Comparison of ENCODE assay signal across 12 cellular contexts in genomic region chr20:32560482-32560988, GRCh38. TPM values are rescaled to one million over a fixed set of nuclear protein-coding genes. Genes with fewer than 3 reads are reported as not detected.
DNase-seq lines count a peak whose midpoint lies in the region; ATAC-seq, FAIRE-seq and TF ChIP-seq lines count a peak whose summit lies in the region.
"Had no signal": no experiment of that assay in that cellular context is flagged by ENCODE, and none has a peak within 500 bp of the region (broad histone marks: within the 10 kb centered on the region; RNA-seq: fewer than 3 reads in every experiment).

No MANE protein-coding gene starts in this region.

- FAIRE-seq in K562 (lab: Jason Lieb, UNC) (no peak), H54 (lab: Jason Lieb, UNC) (no peak)
- FAIRE-seq: colon had no signal

- peaks cover 94% of the 10 kb centered on the region for H3K79me2 ChIP-seq in K562 (ENCODE audit: control insufficient read depth, insufficient read depth, low read length)

- CTCF ChIA-PET in CD4-positive, alpha-beta T cell (lab: Charles Lee): no interaction called here
- CTCF ChIA-PET in K562 (lab: Yijun Ruan, JAX; ENCODE audit: low intra/inter-chr PET ratio): no interaction called here

- peaks cover 17 to 66% of the 10 kb centered on the region in 2 experiments for H3K4me1 ChIP-seq in K562 (replicated peaks in 1 of 2; ENCODE audit: control insufficient read depth in 2 of 2, insufficient read depth in 2 of 2, low read length in 2 of 2)
- H3K4me1 ChIP-seq: sigmoid colon had no signal

- H3K27me3 ChIP-seq in CD4-positive, alpha-beta T cell (ENCODE audit: control insufficient read depth, insufficient read depth, low read length): no peaks in the 10 kb centered on the region
- no peaks in the 10 kb centered on the region for H3K27me3 ChIP-seq in H7 (ENCODE audit: control insufficient read depth, insufficient read depth, low read length)
- no peaks in the 10 kb centered on the region for H3K27me3 ChIP-seq in K562 (ENCODE audit: control insufficient read depth in 2 of 2, insufficient read depth in 2 of 2, low read length in 2 of 2)
- H3K27me3 ChIP-seq: sigmoid colon had no signal

- no peak for TF ChIP-seq CTCF in CD4-positive, alpha-beta T cell (IDR thresholded peaks at IDR 0.05)
- TF ChIP-seq CTCF in K562 (IDR thresholded peaks at IDR 0.05 in 2 of 3, conservative IDR thresholded peaks at IDR 0.05 in 1 of 3; ENCODE audit: insufficient read depth in 2 of 3, low read depth in 1 of 3, low read length in 3 of 3) (no peak), natural killer cell (IDR thresholded peaks at IDR 0.05) (no peak)

- peak overlapping the region; percentile 30 for H3K27ac ChIP-seq in CD4-positive, alpha-beta T cell (ENCODE audit: low read depth, low read length)
- no peak overlapping the region for H3K27ac ChIP-seq in K562 (ENCODE audit: extremely low read depth, low read depth, low read length)
- H3K27ac ChIP-seq: sigmoid colon, tibial artery had no signal

- H3K36me3 ChIP-seq in H7 (replicated peaks; ENCODE audit: control insufficient read depth, insufficient read depth, low read length) (no peaks in the 10 kb centered on the region), K562 (ENCODE audit: control insufficient read depth, insufficient read depth, low read length) (peaks cover 62% of the 10 kb centered on the region; the same call in 2 of the 3 replicates)
- H3K36me3 ChIP-seq: sigmoid colon, tibial artery had no signal

- TF ChIP-seq RAD21 in K562 (CRISPR knock-in tag; conservative IDR thresholded peaks at IDR 0.05 in 1 of 2, IDR thresholded peaks at IDR 0.05 in 1 of 2): no peak

- in situ Hi-C loops in K562 (cut with MboI): no loop called here

- 0 out of 4 replicates have a peak overlapping the region, but pooled peaks of 1 of the 2 experiments have one; percentile 28 for H3K9ac ChIP-seq in K562 (ENCODE audit: insufficient read depth in 1 of 2, low read depth in 2 of 2, low read length in 2 of 2)

- peaks cover 47% of the 10 kb centered on the region for H3K36me3 Mint-ChIP-seq in CD4-positive, alpha-beta T cell (ENCODE audit: low read depth)
- H3K36me3 Mint-ChIP-seq in natural killer cell: no peaks in the 10 kb centered on the region

- H3K4me1 Mint-ChIP-seq in CD4-positive, alpha-beta T cell (ENCODE audit: low read depth): peaks cover 63% of the 10 kb centered on the region
- H3K4me1 Mint-ChIP-seq in natural killer cell: peaks cover 73 to 85% of the 10 kb centered on the region in 2 donors

- 92% methylated on average over 9 of the region's 9 CpGs for WGBS in K562 (ENCODE audit: insufficient coverage, low coverage, missing lambda C conversion rate)

- DNase-seq in CD4-positive, alpha-beta T cell: no peak
- DNase-seq in H7: peak; percentile 77
- no peak for DNase-seq in K562 (ENCODE audit: extremely low read depth in 1 of 4, low spot score in 3 of 4)
- no peak for DNase-seq in natural killer cell
- no peak for DNase-seq in H54 (ENCODE audit: insufficient read length, low spot score)
- no peak for DNase-seq in SHP77 treated with DMSO at 0.1 percent for 48 hours (lab: John Stamatoyannopoulos, UW)
- DNase-seq in DMS53 treated with DMSO at 0.1 percent for 48 hours (lab: John Stamatoyannopoulos, UW; ENCODE audit: unreplicated experiment): no peak
- DNase-seq: mesendoderm, PC-3, sigmoid colon, tibial artery had no signal

- no peaks in the 10 kb centered on the region for H3K9me3 Mint-ChIP-seq in CD4-positive, alpha-beta T cell
- H3K9me3 Mint-ChIP-seq in natural killer cell: no peaks in the 10 kb centered on the region

- no peak for TF ChIP-seq POLR2A in K562 (conservative IDR thresholded peaks at IDR 0.05)
- no peak for TF ChIP-seq POLR2A in H54 (IDR thresholded peaks at IDR 0.05; ENCODE audit: low read depth, low read length)

- H3K27me3 Mint-ChIP-seq in CD4-positive, alpha-beta T cell: no peaks in the 10 kb centered on the region
- H3K27me3 Mint-ChIP-seq in natural killer cell (ENCODE audit: low read depth in 2 of 2): no peaks in the 10 kb centered on the region

- H3K9me3 ChIP-seq in CD4-positive, alpha-beta T cell (ENCODE audit: control insufficient read depth, low read length): no peaks in the 10 kb centered on the region
- H3K9me3 ChIP-seq in K562 (replicated peaks; ENCODE audit: control insufficient read depth, insufficient read depth, low read depth, low read length): no peaks in the 10 kb centered on the region
- H3K9me3 ChIP-seq: sigmoid colon, tibial artery had no signal

- intact Hi-C loops in CD4-positive, alpha-beta T cell (cut with DNase I, micrococcal nuclease): no loop called here
- intact Hi-C loops in K562 (cut with micrococcal nuclease) (no loop called here), natural killer cell (cut with micrococcal nuclease) (no loop called here)

- BruUV-seq in K562 (replicated peaks; lab: Mats Ljungman, UMichigan): no TSS peak

- no peak overlapping the region for H3K4me2 ChIP-seq in K562 (ENCODE audit: insufficient read depth, low read length)

- H4K20me1 ChIP-seq in K562 (replicated peaks; ENCODE audit: control insufficient read depth, insufficient read depth, low read length): peaks cover 12% of the 10 kb centered on the region

- no peak overlapping the region for H2AFZ ChIP-seq in K562 (ENCODE audit: low read depth, low read length)

- no peak for TF ChIP-seq EP300 in K562 (IDR thresholded peaks at IDR 0.05; ENCODE audit: low read length)

- no peak for ATAC-seq in CD4-positive, alpha-beta T cell (ENCODE audit: poor library complexity)
- no peak for ATAC-seq in K562
- peak in 1 of 3 donors; percentile 1 for ATAC-seq in natural killer cell

- POLR2A ChIA-PET in CD4-positive, alpha-beta T cell (lab: Charles Lee): interaction anchor here (1.3 kb wide), 1 partner anchor 26 kb away, joined by 3 read pairs; no protein-coding TSS in a partner anchor
- POLR2A ChIA-PET in K562 (lab: Yijun Ruan, JAX): interaction anchor here (1.1 to 1.4 kb wide), 2 partner anchors 9 to 13 kb away, joined by 3 to 4 read pairs; no protein-coding TSS in a partner anchor

- H3K27ac Mint-ChIP-seq in CD4-positive, alpha-beta T cell: peak overlapping the region; percentile 85
- peak overlapping the region; percentile 92 to 93 for H3K27ac Mint-ChIP-seq in natural killer cell

- no peak overlapping the region for H3K4me3 Mint-ChIP-seq in CD4-positive, alpha-beta T cell
- H3K4me3 Mint-ChIP-seq in natural killer cell: peak overlapping the region; percentile 81

- H3K4me3 ChIP-seq in H7 (ENCODE audit: insufficient read depth, low read depth, low read length) (no peak overlapping the region), K562 (no peak overlapping the region)
- H3K4me3 ChIP-seq: sigmoid colon, tibial artery had no signal

- no peaks in the 10 kb centered on the region for H3K9me1 ChIP-seq in K562 (ENCODE audit: control insufficient read depth, insufficient read depth, low read length)

TF ChIP-seq in K562, 482 proteins besides CTCF, POLR2A, EP300 and RAD21:
- TF ChIP-seq, protein P1, sequence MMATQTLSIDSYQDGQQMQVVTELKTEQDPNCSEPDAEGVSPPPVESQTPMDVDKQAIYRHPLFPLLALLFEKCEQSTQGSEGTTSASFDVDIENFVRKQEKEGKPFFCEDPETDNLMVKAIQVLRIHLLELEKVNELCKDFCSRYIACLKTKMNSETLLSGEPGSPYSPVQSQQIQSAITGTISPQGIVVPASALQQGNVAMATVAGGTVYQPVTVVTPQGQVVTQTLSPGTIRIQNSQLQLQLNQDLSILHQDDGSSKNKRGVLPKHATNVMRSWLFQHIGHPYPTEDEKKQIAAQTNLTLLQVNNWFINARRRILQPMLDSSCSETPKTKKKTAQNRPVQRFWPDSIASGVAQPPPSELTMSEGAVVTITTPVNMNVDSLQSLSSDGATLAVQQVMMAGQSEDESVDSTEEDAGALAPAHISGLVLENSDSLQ (IDR thresholded peaks at IDR 0.05): peak; percentile 66
- TF ChIP-seq HNRNPK (IDR thresholded peaks at IDR 0.05; ENCODE audit: low read depth, low read length, poor library complexity, severe bottlenecking) (no peak), RBM25 (IDR thresholded peaks at IDR 0.05; ENCODE audit: low read depth, low read length, severe bottlenecking) (peak; percentile 50)

RNA-seq across cellular contexts. Expression of gene NOL4L, which starts 24.6 kb away (rescaled TPM):
- total RNA-seq in CD4-positive, alpha-beta T cell: 10 to 100 TPM; 53.1 to 55.6 TPM
- 26.6 and 28.1 TPM in 2 replicates for total RNA-seq in H7 (2014; rRNA removed; shearing (Covaris generic))
- total RNA-seq in K562 (2011; cell fraction: chromatin; rRNA removed; ENCODE audit: low replicate concordance): 83.7 and 101 TPM in 2 replicates
- total RNA-seq in K562 (2011; cell fraction: nucleolus; rRNA removed): 37.2 and 38.4 TPM in 2 replicates
- 54.0 and 63.1 TPM in 2 replicates for total RNA-seq in K562 (2011; cell fraction: nucleoplasm; rRNA removed)
- total RNA-seq in K562 (2014; rRNA removed) (14.8 and 17.9 TPM in 2 replicates), K562 (2014; rRNA removed; fragmentation: Illumina TruSeq; extraction: Trizol) (9.7 and 10.6 TPM in 2 replicates), K562 (2015; rRNA removed; fragmentation: Illumina TruSeq; extraction: Trizol) (13.8 and 14.1 TPM in 2 replicates), K562 (2021) (33.2 and 36.2 TPM in 2 replicates), natural killer cell (100 to 1,000 TPM; 101 to 136 (median 114) TPM)
- polyA plus RNA-seq in K562 (2011; rRNA removed) (11.6 and 15.4 TPM in 2 replicates), K562 (2014; fragmentation: Illumina TruSeq; extraction: Trizol) (14.8 and 16.0 TPM in 2 replicates), K562 (2014; fragmentation: Nextera tagmentation; extraction: Ambion mirVana) (1 to 10 TPM; 5.1 to 6.6 TPM), K562 (2014; rRNA removed) (13.6 and 15.9 TPM in 2 replicates)
- 9.9 and 14.8 TPM in 2 replicates for polyA plus RNA-seq in K562 (2011; cell fraction: cytosol; rRNA removed)
- 42.8 and 74.6 TPM in 2 replicates for polyA plus RNA-seq in K562 (2011; cell fraction: nucleus; rRNA removed)
- 15.9 and 17.9 TPM in 2 replicates for polyA plus RNA-seq in K562 (2012)
- polyA minus RNA-seq in K562 (2011; rRNA and poly(A)+ RNA removed): 10.1 and 11.5 TPM in 2 replicates
- polyA minus RNA-seq in K562 (2011; cell fraction: cytosol; rRNA and poly(A)+ RNA removed): 15.5 and 25.2 TPM in 2 replicates
- polyA minus RNA-seq in K562 (2011; cell fraction: nucleus; rRNA and poly(A)+ RNA removed): 17.2 and 19.1 TPM in 2 replicates
